ENCODE assay signal across 8 cellular contexts in genomic region chr1:75233302-75233929, GRCh38.
DNase-seq lines count a peak whose midpoint lies in the region; ATAC-seq and TF ChIP-seq lines count a peak whose summit lies in the region.

No MANE protein-coding gene starts in this region.

- no peak overlapping the region for H3K27ac ChIP-seq in suprapubic skin

- POLR2A ChIA-PET in MCF 10A (lab: Yijun Ruan, JAX), result interaction anchor here (0.5 to 0.9 kb wide), 3 partner anchors 14 to 552 kb away, joined by 3 to 4 read pairs (median 4); partner anchors contain the start of gene RABGGTB

- peaks cover 23% of the 10 kb centered on the region for H3K36me3 Mint-ChIP-seq in MCF 10A (ENCODE audit: insufficient read depth, unreplicated experiment)

- TF ChIP-seq CTCF in MCF 10A (IDR thresholded peaks at IDR 0.05; ENCODE audit: unreplicated experiment) (peak; percentile 47), suprapubic skin (IDR thresholded peaks at IDR 0.05) (peak in 1 of 2 donors; percentile 43), lower leg skin (IDR thresholded peaks at IDR 0.05) (no peak)

- DNase-seq in DMS53 (lab: John Stamatoyannopoulos, UW), result peak; percentile 81
- peak; percentile 44 for DNase-seq in NCI-H460 (ENCODE audit: extremely low read depth, low read depth)
- DNase-seq in MCF 10A (ENCODE audit: unreplicated experiment), result peak; percentile 62
- DNase-seq in medulla oblongata (ENCODE audit: extremely low spot score), result peak; percentile 24
- no peak for DNase-seq in suprapubic skin (ENCODE audit: low spot score in 2 of 2)
- DNase-seq in lower leg skin (ENCODE audit: low spot score in 2 of 2), result no peak

- TF ChIP-seq POLR2A in suprapubic skin (IDR thresholded peaks at IDR 0.05), result no peak
- TF ChIP-seq POLR2A in lower leg skin (IDR thresholded peaks at IDR 0.05), result no peak

- no TSS peak for BruUV-seq in MCF 10A (replicated peaks; lab: Mats Ljungman, UMichigan)

- no peaks in the 10 kb centered on the region for H3K36me3 ChIP-seq in suprapubic skin

- H3K4me1 Mint-ChIP-seq in MCF 10A (ENCODE audit: insufficient read depth, unreplicated experiment), result no peaks in the 10 kb centered on the region

- no peak for TF ChIP-seq EP300 in suprapubic skin (IDR thresholded peaks at IDR 0.05)

- 12% methylated on average over 11 of the region's 11 CpGs for WGBS in suprapubic skin
- 12% methylated on average over 11 of the region's 11 CpGs for WGBS in lower leg skin, 2 donors

- no peaks in the 10 kb centered on the region for H3K9me3 ChIP-seq in suprapubic skin

- CTCF ChIA-PET in MCF 10A (lab: Yijun Ruan, JAX), result interaction anchor here (0.5 to 4.7 kb wide), 32 partner anchors 9 to 1631 kb away, joined by 3 to 42 read pairs (median 5); partner anchors contain the start of gene SLC44A5

- no peak overlapping the region for H3K27ac Mint-ChIP-seq in MCF 10A (ENCODE audit: low read depth, unreplicated experiment)

- H3K27me3 Mint-ChIP-seq in MCF 10A (ENCODE audit: insufficient read depth, unreplicated experiment), result peaks cover 6% of the 10 kb centered on the region

- H3K9me3 Mint-ChIP-seq in MCF 10A (ENCODE audit: unreplicated experiment), result no peaks in the 10 kb centered on the region

- intact Hi-C loops in MCF 10A (cut with micrococcal nuclease) (loop anchor here (1.0 kb wide), 1 partner anchor 399 kb away; no protein-coding TSS in a partner anchor), lower leg skin (cut with DNase I; ENCODE audit: low total_unique reads) (no loop called here)

- H3K4me3 ChIP-seq in suprapubic skin, result no peak overlapping the region
- no peak overlapping the region for H3K4me3 ChIP-seq in lower leg skin (ENCODE audit: low read depth, poor library complexity, severe bottlenecking)

- H3K4me3 Mint-ChIP-seq in MCF 10A (ENCODE audit: unreplicated experiment), result no peak overlapping the region

- H3K27me3 ChIP-seq in suprapubic skin, result no peaks in the 10 kb centered on the region

- peak; percentile 95 for ATAC-seq in GM19395 (IDR thresholded peaks at IDR 0.05; ENCODE audit: unreplicated experiment)
- ATAC-seq in HG03159 (IDR thresholded peaks at IDR 0.05; ENCODE audit: unreplicated experiment), result peak; percentile 96

- no peaks in the 10 kb centered on the region for H3K4me1 ChIP-seq in suprapubic skin

Comparison
In these comparisons a context has a peak if more than half of its experiments do, and no peak if none do; other contexts are left out.
1. DNase-seq: peak in DMS53 (single experiment), NCI-H460 (single experiment), MCF 10A (single experiment) and medulla oblongata (single experiment); none in suprapubic skin (0 of 2) and lower leg skin (0 of 2).